Comparison of ENCODE assay signal across 1 cellular context in the genomic region with DNA sequence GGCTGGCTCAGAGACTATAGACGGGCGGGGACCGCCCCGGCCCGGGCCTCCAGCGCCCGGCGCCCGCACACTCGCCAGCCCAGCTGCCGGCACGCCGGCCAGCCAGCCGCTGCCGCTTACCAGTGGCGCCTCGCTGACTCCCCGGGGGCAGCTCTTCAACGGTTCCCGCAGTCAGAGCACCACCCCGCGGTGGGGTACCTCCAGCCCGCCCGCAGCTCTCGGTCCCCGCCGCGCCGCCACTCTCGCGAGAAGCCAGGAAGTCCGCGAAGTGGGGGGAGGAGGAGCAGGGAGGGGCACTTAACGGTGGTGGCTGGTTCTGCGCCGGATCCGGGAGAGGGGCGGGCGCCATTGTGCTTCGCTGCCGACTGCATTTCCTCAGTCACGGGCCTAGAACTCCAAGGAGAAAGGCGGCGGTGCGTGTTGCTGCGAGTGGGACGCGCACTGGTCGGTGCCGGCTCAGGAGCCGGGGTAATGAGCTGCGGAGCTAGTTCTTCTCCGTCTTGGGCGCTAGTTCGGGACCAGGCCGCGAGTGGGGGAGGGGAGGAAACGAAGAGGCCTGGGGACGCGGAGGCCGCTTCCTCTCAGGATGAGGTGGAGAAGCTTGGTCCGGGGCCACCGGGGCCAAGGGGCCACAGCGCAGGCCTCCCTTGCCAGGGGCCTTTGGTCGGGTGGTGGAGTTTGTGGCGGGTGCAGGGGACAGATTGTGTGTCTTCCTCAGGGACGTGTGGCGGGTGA.
TF ChIP-seq lines count a peak whose summit lies in the region.

A gene with protein sequence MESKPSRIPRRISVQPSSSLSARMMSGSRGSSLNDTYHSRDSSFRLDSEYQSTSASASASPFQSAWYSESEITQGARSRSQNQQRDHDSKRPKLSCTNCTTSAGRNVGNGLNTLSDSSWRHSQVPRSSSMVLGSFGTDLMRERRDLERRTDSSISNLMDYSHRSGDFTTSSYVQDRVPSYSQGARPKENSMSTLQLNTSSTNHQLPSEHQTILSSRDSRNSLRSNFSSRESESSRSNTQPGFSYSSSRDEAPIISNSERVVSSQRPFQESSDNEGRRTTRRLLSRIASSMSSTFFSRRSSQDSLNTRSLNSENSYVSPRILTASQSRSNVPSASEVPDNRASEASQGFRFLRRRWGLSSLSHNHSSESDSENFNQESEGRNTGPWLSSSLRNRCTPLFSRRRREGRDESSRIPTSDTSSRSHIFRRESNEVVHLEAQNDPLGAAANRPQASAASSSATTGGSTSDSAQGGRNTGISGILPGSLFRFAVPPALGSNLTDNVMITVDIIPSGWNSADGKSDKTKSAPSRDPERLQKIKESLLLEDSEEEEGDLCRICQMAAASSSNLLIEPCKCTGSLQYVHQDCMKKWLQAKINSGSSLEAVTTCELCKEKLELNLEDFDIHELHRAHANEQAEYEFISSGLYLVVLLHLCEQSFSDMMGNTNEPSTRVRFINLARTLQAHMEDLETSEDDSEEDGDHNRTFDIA (plus strand): TSS at position 313 of the 735 bp plus-strand sequence. CDS start 16,517 bp downstream, outside the sequence.

TF ChIP-seq in HepG2, 621 proteins besides CTCF, POLR2A, EP300 and RAD21 (continued from another document and continues in another):
- TF ChIP-seq EHMT2 (IDR thresholded peaks at IDR 0.05; ENCODE audit: borderline replicate concordance, low read depth, low read length), result no peak
- no peak for TF ChIP-seq SMAD9 (CRISPR knock-in tag; IDR thresholded peaks at IDR 0.05)
- TF ChIP-seq SETDB1 (CRISPR knock-in tag; IDR thresholded peaks at IDR 0.05; ENCODE audit: borderline replicate concordance), result no peak
- TF ChIP-seq, protein P1, sequence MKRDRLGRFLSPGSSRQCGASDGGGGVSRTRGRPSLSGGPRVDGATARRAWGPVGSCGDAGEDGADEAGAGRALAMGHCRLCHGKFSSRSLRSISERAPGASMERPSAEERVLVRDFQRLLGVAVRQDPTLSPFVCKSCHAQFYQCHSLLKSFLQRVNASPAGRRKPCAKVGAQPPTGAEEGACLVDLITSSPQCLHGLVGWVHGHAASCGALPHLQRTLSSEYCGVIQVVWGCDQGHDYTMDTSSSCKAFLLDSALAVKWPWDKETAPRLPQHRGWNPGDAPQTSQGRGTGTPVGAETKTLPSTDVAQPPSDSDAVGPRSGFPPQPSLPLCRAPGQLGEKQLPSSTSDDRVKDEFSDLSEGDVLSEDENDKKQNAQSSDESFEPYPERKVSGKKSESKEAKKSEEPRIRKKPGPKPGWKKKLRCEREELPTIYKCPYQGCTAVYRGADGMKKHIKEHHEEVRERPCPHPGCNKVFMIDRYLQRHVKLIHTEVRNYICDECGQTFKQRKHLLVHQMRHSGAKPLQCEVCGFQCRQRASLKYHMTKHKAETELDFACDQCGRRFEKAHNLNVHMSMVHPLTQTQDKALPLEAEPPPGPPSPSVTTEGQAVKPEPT (CRISPR knock-in tag; IDR thresholded peaks at IDR 0.05; ENCODE audit: low read depth), result peak; percentile 94
- no peak for TF ChIP-seq NFIC (IDR thresholded peaks at IDR 0.05; ENCODE audit: low read length)
- no peak; the same call in 1 of the 2 replicates for TF ChIP-seq ZFYVE20 (CRISPR knock-in tag; IDR thresholded peaks at IDR 0.05; ENCODE audit: borderline replicate concordance, low read depth)
- TF ChIP-seq, protein P2, sequence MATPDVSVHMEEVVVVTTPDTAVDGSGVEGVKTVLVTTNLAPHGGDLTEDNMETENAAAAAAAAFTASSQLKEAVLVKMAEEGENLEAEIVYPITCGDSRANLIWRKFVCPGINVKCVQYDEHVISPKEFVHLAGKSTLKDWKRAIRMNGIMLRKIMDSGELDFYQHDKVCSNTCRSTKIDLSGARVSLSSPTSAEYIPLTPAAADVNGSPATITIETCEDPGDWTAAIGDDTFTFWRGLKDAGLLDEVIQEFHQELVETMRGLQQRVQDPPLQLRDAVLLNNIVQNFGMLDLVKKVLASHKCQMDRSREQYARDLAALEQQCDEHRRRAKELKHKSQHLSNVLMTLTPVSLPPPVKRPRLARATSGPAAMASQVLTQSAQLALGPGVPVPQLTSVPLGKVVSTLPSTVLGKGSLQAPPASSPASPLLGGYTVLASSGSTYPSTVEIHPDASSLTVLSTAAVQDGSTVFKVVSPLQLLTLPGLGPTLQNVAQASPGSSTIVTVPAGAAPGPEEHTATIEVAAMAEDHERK (CRISPR knock-in tag; IDR thresholded peaks at IDR 0.05; ENCODE audit: low read depth), result no peak
- peak; percentile 100 for TF ChIP-seq KAT7 (CRISPR knock-in tag; IDR thresholded peaks at IDR 0.05; ENCODE audit: borderline replicate concordance)
- TF ChIP-seq, protein P3, sequence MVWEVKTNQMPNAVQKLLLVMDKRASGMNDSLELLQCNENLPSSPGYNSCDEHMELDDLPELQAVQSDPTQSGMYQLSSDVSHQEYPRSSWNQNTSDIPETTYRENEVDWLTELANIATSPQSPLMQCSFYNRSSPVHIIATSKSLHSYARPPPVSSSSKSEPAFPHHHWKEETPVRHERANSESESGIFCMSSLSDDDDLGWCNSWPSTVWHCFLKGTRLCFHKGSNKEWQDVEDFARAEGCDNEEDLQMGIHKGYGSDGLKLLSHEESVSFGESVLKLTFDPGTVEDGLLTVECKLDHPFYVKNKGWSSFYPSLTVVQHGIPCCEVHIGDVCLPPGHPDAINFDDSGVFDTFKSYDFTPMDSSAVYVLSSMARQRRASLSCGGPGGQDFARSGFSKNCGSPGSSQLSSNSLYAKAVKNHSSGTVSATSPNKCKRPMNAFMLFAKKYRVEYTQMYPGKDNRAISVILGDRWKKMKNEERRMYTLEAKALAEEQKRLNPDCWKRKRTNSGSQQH (CRISPR knock-in tag; IDR thresholded peaks at IDR 0.05; ENCODE audit: low read depth), result peak; percentile 71; the same call in 1 of the 2 replicates
- TF ChIP-seq NR3C1 (CRISPR knock-in tag; IDR thresholded peaks at IDR 0.05), result no peak
- peak; percentile 98 for TF ChIP-seq ERF (CRISPR knock-in tag; IDR thresholded peaks at IDR 0.05)
- TF ChIP-seq ZNF615 (CRISPR knock-in tag; IDR thresholded peaks at IDR 0.05; ENCODE audit: borderline replicate concordance), result peak; percentile 98
- peak; percentile 75; the same call in 1 of the 2 replicates for TF ChIP-seq ZSCAN22 (CRISPR knock-in tag; IDR thresholded peaks at IDR 0.05)
- TF ChIP-seq, protein P4, sequence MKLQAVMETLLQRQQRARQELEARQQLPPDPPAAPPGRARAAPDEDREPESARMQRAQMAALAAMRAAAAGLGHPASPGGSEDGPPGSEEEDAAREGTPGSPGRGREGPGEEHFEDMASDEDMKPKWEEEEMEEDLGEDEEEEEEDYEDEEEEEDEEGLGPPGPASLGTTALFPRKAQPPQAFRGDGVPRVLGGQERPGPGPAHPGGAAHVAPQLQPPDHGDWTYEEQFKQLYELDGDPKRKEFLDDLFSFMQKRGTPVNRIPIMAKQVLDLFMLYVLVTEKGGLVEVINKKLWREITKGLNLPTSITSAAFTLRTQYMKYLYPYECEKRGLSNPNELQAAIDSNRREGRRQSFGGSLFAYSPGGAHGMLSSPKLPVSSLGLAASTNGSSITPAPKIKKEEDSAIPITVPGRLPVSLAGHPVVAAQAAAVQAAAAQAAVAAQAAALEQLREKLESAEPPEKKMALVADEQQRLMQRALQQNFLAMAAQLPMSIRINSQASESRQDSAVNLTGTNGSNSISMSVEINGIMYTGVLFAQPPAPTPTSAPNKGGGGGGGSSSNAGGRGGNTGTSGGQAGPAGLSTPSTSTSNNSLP (IDR thresholded peaks at IDR 0.05; ENCODE audit: low read depth, low read length), result peak; percentile 13; the same call in 1 of the 2 replicates
- TF ChIP-seq, protein P5, sequence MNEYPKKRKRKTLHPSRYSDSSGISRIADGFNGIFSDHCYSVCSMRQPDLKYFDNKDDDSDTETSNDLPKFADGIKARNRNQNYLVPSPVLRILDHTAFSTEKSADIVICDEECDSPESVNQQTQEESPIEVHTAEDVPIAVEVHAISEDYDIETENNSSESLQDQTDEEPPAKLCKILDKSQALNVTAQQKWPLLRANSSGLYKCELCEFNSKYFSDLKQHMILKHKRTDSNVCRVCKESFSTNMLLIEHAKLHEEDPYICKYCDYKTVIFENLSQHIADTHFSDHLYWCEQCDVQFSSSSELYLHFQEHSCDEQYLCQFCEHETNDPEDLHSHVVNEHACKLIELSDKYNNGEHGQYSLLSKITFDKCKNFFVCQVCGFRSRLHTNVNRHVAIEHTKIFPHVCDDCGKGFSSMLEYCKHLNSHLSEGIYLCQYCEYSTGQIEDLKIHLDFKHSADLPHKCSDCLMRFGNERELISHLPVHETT (CRISPR knock-in tag; conservative IDR thresholded peaks at IDR 0.05), result peak; percentile 89
- no peak; the same call in 1 of the 2 replicates for TF ChIP-seq ZNF260 (CRISPR knock-in tag; IDR thresholded peaks at IDR 0.05; ENCODE audit: borderline replicate concordance, low read depth)
- TF ChIP-seq ZBTB7B (CRISPR knock-in tag; IDR thresholded peaks at IDR 0.05), result peak; percentile 92
- TF ChIP-seq ZNF431 (CRISPR knock-in tag; IDR thresholded peaks at IDR 0.05; ENCODE audit: borderline replicate concordance, low read depth), result peak; percentile 90; the same call in 1 of the 2 replicates
- 0 out of 2 replicates have a peak, but pooled peaks have one; percentile 27 for TF ChIP-seq ZMAT3 (CRISPR knock-in tag; conservative IDR thresholded peaks at IDR 0.05)
- 0 out of 2 replicates have a peak, but pooled peaks have one; percentile 44 for TF ChIP-seq ZNF562 (CRISPR knock-in tag; IDR thresholded peaks at IDR 0.05; ENCODE audit: borderline replicate concordance)
- peak; percentile 24; the same call in 1 of the 2 replicates for TF ChIP-seq HMG20A (CRISPR knock-in tag; IDR thresholded peaks at IDR 0.05; ENCODE audit: borderline replicate concordance)
- peak; percentile 95 for TF ChIP-seq CBFB (CRISPR knock-in tag; IDR thresholded peaks at IDR 0.05)
- TF ChIP-seq, protein P6, sequence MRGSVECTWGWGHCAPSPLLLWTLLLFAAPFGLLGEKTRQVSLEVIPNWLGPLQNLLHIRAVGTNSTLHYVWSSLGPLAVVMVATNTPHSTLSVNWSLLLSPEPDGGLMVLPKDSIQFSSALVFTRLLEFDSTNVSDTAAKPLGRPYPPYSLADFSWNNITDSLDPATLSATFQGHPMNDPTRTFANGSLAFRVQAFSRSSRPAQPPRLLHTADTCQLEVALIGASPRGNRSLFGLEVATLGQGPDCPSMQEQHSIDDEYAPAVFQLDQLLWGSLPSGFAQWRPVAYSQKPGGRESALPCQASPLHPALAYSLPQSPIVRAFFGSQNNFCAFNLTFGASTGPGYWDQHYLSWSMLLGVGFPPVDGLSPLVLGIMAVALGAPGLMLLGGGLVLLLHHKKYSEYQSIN (CRISPR knock-in tag; IDR thresholded peaks at IDR 0.05; ENCODE audit: borderline replicate concordance), result no peak; the same call in 1 of the 2 replicates
- peak; percentile 40 for TF ChIP-seq GPN1 (CRISPR knock-in tag; IDR thresholded peaks at IDR 0.05; ENCODE audit: borderline replicate concordance)
- peak; percentile 87 for TF ChIP-seq ZNF878 (CRISPR knock-in tag; IDR thresholded peaks at IDR 0.05)
- TF ChIP-seq, protein P7, sequence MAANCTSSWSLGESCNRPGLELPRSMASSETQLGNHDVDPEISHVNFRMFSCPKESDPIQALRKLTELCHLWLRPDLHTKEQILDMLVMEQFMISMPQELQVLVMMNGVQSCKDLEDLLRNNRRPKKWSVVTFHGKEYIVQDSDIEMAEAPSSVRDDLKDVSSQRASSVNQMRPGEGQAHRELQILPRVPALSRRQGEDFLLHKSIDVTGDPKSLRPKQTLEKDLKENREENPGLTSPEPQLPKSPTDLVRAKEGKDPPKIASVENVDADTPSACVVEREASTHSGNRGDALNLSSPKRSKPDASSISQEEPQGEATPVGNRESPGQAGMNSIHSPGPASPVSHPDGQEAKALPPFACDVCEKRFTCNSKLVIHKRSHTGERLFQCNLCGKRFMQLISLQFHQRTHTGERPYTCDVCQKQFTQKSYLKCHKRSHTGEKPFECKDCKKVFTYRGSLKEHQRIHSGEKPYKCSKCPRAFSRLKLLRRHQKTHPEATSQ (CRISPR knock-in tag; IDR thresholded peaks at IDR 0.05; ENCODE audit: borderline replicate concordance), result peak; percentile 99; the same call in 1 of the 2 replicates
- peak; percentile 90 for TF ChIP-seq ZSCAN29 (CRISPR knock-in tag; conservative IDR thresholded peaks at IDR 0.05)
- peak; percentile 100 for TF ChIP-seq POGZ (CRISPR knock-in tag; IDR thresholded peaks at IDR 0.05)
- TF ChIP-seq ZNF446 (CRISPR knock-in tag; IDR thresholded peaks at IDR 0.05), result peak; percentile 89; the same call in 1 of the 2 replicates
- TF ChIP-seq, protein P8, sequence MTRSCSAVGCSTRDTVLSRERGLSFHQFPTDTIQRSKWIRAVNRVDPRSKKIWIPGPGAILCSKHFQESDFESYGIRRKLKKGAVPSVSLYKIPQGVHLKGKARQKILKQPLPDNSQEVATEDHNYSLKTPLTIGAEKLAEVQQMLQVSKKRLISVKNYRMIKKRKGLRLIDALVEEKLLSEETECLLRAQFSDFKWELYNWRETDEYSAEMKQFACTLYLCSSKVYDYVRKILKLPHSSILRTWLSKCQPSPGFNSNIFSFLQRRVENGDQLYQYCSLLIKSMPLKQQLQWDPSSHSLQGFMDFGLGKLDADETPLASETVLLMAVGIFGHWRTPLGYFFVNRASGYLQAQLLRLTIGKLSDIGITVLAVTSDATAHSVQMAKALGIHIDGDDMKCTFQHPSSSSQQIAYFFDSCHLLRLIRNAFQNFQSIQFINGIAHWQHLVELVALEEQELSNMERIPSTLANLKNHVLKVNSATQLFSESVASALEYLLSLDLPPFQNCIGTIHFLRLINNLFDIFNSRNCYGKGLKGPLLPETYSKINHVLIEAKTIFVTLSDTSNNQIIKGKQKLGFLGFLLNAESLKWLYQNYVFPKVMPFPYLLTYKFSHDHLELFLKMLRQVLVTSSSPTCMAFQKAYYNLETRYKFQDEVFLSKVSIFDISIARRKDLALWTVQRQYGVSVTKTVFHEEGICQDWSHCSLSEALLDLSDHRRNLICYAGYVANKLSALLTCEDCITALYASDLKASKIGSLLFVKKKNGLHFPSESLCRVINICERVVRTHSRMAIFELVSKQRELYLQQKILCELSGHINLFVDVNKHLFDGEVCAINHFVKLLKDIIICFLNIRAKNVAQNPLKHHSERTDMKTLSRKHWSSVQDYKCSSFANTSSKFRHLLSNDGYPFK (CRISPR knock-in tag; IDR thresholded peaks at IDR 0.05; ENCODE audit: borderline replicate concordance), result peak; percentile 96
- no peak; the same call in 1 of the 2 replicates for TF ChIP-seq NFYC (CRISPR knock-in tag; IDR thresholded peaks at IDR 0.05)
- peak; percentile 95 for TF ChIP-seq KAT8 (CRISPR knock-in tag; IDR thresholded peaks at IDR 0.05)
- no peak; the same call in 1 of the 2 replicates for TF ChIP-seq ZNF75D (CRISPR knock-in tag; IDR thresholded peaks at IDR 0.05; ENCODE audit: borderline replicate concordance)
- peak; percentile 89 for TF ChIP-seq AGO1 (IDR thresholded peaks at IDR 0.05; ENCODE audit: low read depth, low read length, poor library complexity, severe bottlenecking)
- peak; percentile 94 for TF ChIP-seq MEF2D (CRISPR knock-in tag; IDR thresholded peaks at IDR 0.05)
- TF ChIP-seq ZNF781 (CRISPR knock-in tag; IDR thresholded peaks at IDR 0.05; ENCODE audit: borderline replicate concordance, not compliant biosample characterization), result peak; percentile 99
- TF ChIP-seq, protein P9, sequence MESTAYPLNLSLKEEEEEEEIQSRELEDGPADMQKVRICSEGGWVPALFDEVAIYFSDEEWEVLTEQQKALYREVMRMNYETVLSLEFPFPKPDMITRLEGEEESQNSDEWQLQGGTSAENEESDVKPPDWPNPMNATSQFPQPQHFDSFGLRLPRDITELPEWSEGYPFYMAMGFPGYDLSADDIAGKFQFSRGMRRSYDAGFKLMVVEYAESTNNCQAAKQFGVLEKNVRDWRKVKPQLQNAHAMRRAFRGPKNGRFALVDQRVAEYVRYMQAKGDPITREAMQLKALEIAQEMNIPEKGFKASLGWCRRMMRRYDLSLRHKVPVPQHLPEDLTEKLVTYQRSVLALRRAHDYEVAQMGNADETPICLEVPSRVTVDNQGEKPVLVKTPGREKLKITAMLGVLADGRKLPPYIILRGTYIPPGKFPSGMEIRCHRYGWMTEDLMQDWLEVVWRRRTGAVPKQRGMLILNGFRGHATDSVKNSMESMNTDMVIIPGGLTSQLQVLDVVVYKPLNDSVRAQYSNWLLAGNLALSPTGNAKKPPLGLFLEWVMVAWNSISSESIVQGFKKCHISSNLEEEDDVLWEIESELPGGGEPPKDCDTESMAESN (CRISPR knock-in tag; conservative IDR thresholded peaks at IDR 0.05), result peak; percentile 94
